In genomic region chr13:103142091-103142594, GRCh38 we compare ENCODE assay signal across 30 cellular contexts.
"Had no signal": no experiment of that assay in that cellular context is flagged by ENCODE, and none has a peak within 500 bp of the region (broad histone marks: within the 10 kb centered on the region; RNA-seq: fewer than 3 reads in every experiment).

No MANE protein-coding gene starts in this region.

- H3K27me3 Mint-ChIP-seq: activated CD4-positive, alpha-beta T cell treated with anti-CD3 and anti-CD28 coated beads, Interleukin-2, amount 10 ng/mL, durations not matched to agents 7 days and 5 days; activated CD8-positive, alpha-beta T cell treated with anti-CD3 and anti-CD28 coated beads for 36 hours; activated naive CD8-positive, alpha-beta T cell treated with anti-CD3 and anti-CD28 coated beads, Interleukin-2, amount 50 U/mL, for 24 hours; activated T-helper 17 cell treated with anti-CD3 and anti-CD28 coated beads, Interleukin-2, amount 50 U/mL, for 72 hours had no signal

- H3K9me3 Mint-ChIP-seq: activated CD4-positive, alpha-beta T cell treated with anti-CD3 and anti-CD28 coated beads, Interleukin-2, amount 10 ng/mL, durations not matched to agents 7 days and 5 days; activated CD8-positive, alpha-beta T cell treated with anti-CD3 and anti-CD28 coated beads for 36 hours; activated naive CD4-positive, alpha-beta T cell treated with anti-CD3 and anti-CD28 coated beads, Interleukin-2, amount 50 U/mL, for 24 hours; activated naive CD8-positive, alpha-beta T cell treated with anti-CD3 and anti-CD28 coated beads for 36 hours; activated naive CD8-positive, alpha-beta T cell treated with anti-CD3 and anti-CD28 coated beads, Interleukin-2, amount 50 U/mL, for 24 hours; activated T-cell treated with anti-CD3 and anti-CD28 coated beads, Interleukin-2, amount 50 U/mL, for 4 hours; activated T-helper 17 cell treated with anti-CD3 and anti-CD28 coated beads, Interleukin-2, amount 50 U/mL, for 72 hours; T-helper 2 cell treated with Interferon-gamma antibody and Interleukin-4, amounts not matched to agents 5 μg/mL and 100 μg/mL, for 36 hours had no signal

- H3K36me3 Mint-ChIP-seq: activated naive CD4-positive, alpha-beta T cell treated with anti-CD3 and anti-CD28 coated beads, Interleukin-2, amount 50 U/mL, for 24 hours; activated naive CD8-positive, alpha-beta T cell treated with anti-CD3 and anti-CD28 coated beads for 36 hours had no signal

- H3K4me1 Mint-ChIP-seq: activated CD4-positive, alpha-beta T cell treated with anti-CD3 and anti-CD28 coated beads for 36 hours; activated CD4-positive, alpha-beta T cell treated with anti-CD3 and anti-CD28 coated beads, Interleukin-2, amount 10 ng/mL, durations not matched to agents 7 days and 5 days; activated naive CD4-positive, alpha-beta T cell treated with anti-CD3 and anti-CD28 coated beads, Interleukin-2, amount 50 U/mL, for 24 hours; activated naive CD8-positive, alpha-beta T cell treated with anti-CD3 and anti-CD28 coated beads for 36 hours; activated naive CD8-positive, alpha-beta T cell treated with anti-CD3 and anti-CD28 coated beads, Interleukin-2, amount 50 U/mL, for 24 hours; activated T-helper 17 cell treated with anti-CD3 and anti-CD28 coated beads, Interleukin-2, amount 50 U/mL, for 72 hours; T-helper 17 cell had no signal

- H3K4me3 Mint-ChIP-seq: activated CD4-positive, alpha-beta T cell treated with anti-CD3 and anti-CD28 coated beads for 36 hours; activated CD4-positive, alpha-beta T cell treated with anti-CD3 and anti-CD28 coated beads, Interleukin-2, amount 10 ng/mL, durations not matched to agents 7 days and 5 days; activated CD8-positive, alpha-beta T cell treated with anti-CD3 and anti-CD28 coated beads for 36 hours; activated naive CD4-positive, alpha-beta T cell treated with anti-CD3 and anti-CD28 coated beads, Interleukin-2, amount 50 U/mL, for 24 hours; activated naive CD8-positive, alpha-beta T cell treated with anti-CD3 and anti-CD28 coated beads for 36 hours; activated naive CD8-positive, alpha-beta T cell treated with anti-CD3 and anti-CD28 coated beads, Interleukin-2, amount 50 U/mL, for 24 hours; activated T-cell treated with anti-CD3 and anti-CD28 coated beads, Interleukin-2, amount 50 U/mL, for 4 hours; activated T-helper 17 cell treated with anti-CD3 and anti-CD28 coated beads, Interleukin-2, amount 50 U/mL, for 72 hours; T-helper 17 cell; T-helper 2 cell treated with Interferon-gamma antibody and Interleukin-4, amounts not matched to agents 5 μg/mL and 100 μg/mL, for 36 hours had no signal

- ATAC-seq: activated CD4-positive, alpha-beta T cell treated with anti-CD3 and anti-CD28 coated beads for 36 hours; activated CD8-positive, alpha-beta T cell treated with anti-CD3 and anti-CD28 coated beads for 36 hours; activated naive CD8-positive, alpha-beta T cell treated with anti-CD3 and anti-CD28 coated beads, Interleukin-2, amount 50 U/mL, for 24 hours; activated T-cell treated with anti-CD3 and anti-CD28 coated beads, Interleukin-2, amount 50 U/mL, for 4 hours; activated T-helper 17 cell treated with anti-CD3 and anti-CD28 coated beads, Interleukin-2, amount 50 U/mL, for 72 hours; body of pancreas; gastroesophageal sphincter; T-helper 17 cell had no signal

- H3K27ac Mint-ChIP-seq: activated CD4-positive, alpha-beta T cell treated with anti-CD3 and anti-CD28 coated beads for 36 hours; activated CD4-positive, alpha-beta T cell treated with anti-CD3 and anti-CD28 coated beads, Interleukin-2, amount 10 ng/mL, durations not matched to agents 7 days and 5 days; activated CD8-positive, alpha-beta T cell treated with anti-CD3 and anti-CD28 coated beads for 36 hours; activated naive CD4-positive, alpha-beta T cell treated with anti-CD3 and anti-CD28 coated beads, Interleukin-2, amount 50 U/mL, for 24 hours; activated naive CD8-positive, alpha-beta T cell treated with anti-CD3 and anti-CD28 coated beads for 36 hours; activated naive CD8-positive, alpha-beta T cell treated with anti-CD3 and anti-CD28 coated beads, Interleukin-2, amount 50 U/mL, for 24 hours; activated T-helper 17 cell treated with anti-CD3 and anti-CD28 coated beads, Interleukin-2, amount 50 U/mL, for 72 hours; T-helper 17 cell; T-helper 2 cell treated with Interferon-gamma antibody and Interleukin-4, amounts not matched to agents 5 μg/mL and 100 μg/mL, for 36 hours had no signal

- DNase-seq: activated CD4-positive, alpha-beta T cell treated with anti-CD3 and anti-CD28 coated beads for 36 hours; activated CD4-positive, alpha-beta T cell treated with anti-CD3 and anti-CD28 coated beads, Interleukin-2, amount 10 ng/mL, durations not matched to agents 7 days and 5 days; activated CD4-positive, alpha-beta T cell treated with anti-CD3 and anti-CD28 coated beads, Interleukin-2, amount 50 U/mL, for 48 hours; activated CD4-positive, CD25-positive, alpha-beta regulatory T cell; activated CD4-positive, CD25-positive, alpha-beta regulatory T cell treated with anti-CD3 and anti-CD28 coated beads, Interleukin-2, amount 50 U/mL, for 72 hours; activated CD8-positive, alpha-beta memory T cell treated with anti-CD3 and anti-CD28 coated beads for 24 hours; activated CD8-positive, alpha-beta T cell treated with anti-CD3 and anti-CD28 coated beads for 36 hours; activated effector memory CD4-positive, alpha-beta T cell treated with Interleukin-2 at 50 U/mL for 16 hours; activated gamma-delta T cell treated with Interleukin-2 at 50 U/mL for 16 hours; activated naive CD4-positive, alpha-beta T cell treated with Interleukin-2 at 50 U/mL for 16 hours; activated naive CD8-positive, alpha-beta T cell treated with anti-CD3 and anti-CD28 coated beads for 36 hours; activated naive CD8-positive, alpha-beta T cell treated with anti-CD3 and anti-CD28 coated beads, Interleukin-2, amount 50 U/mL, for 24 hours; activated T-cell treated with anti-CD3 and anti-CD28 coated beads, Interleukin-2, amount 50 U/mL, for 4 hours; adrenal gland; amygdala; aorta; body of pancreas; caudate nucleus; cerebellar nuclear complex; colonic mucosa; effector CD8-positive, alpha-beta T cell; esophagus squamous epithelium; foreskin melanocyte; T-helper 1 cell; T-helper 17 cell; T1000 had no signal
